In the genomic region with DNA sequence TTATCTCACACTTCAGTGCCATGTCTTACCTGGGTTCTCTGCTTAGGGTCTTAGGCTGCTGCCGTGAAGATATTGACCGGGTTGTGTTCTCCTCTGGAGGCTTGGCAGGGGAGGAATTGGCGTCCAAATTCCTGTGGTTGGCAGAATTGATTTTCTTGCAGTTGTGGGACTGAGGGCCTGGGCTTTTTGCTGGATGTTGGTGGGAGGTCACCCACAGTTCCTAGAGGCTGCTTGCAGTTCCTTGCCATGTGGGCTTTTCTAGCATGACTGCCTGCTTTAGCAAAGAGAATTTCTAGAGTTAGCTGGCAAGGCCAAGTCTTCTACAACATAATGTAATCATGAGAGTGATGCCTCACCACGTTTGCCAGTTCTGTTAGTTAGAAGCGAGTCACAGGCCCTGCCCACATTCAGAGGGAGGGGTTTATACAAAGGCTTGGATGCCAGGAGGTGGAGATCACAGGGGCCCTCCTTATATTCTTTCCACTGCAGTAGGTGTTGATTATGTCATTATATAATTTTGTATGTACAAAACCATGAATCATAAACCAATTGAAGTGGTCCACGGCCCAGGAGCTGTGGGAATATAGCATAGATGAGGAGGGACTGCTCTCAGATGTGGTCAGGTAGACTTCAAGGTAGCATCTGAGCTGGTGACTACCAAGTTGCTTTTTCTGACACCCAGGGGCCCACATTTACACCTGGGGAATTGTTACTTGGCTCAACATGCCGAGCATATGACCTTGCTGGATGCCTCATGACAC, we compare ENCODE assay signal across 13 cellular contexts. TPM values are rescaled to one million over a fixed set of nuclear protein-coding genes. Genes with fewer than 3 reads are reported as not detected.
DNase-seq lines count a peak whose midpoint lies in the region; ATAC-seq and TF ChIP-seq lines count a peak whose summit lies in the region.
"Had no signal": no experiment of that assay in that cellular context is flagged by ENCODE, and none has a peak within 500 bp of the region (broad histone marks: within the 10 kb centered on the region; RNA-seq: fewer than 3 reads in every experiment).

No MANE protein-coding gene starts in this region.

- TF ChIP-seq CTCF in RWPE2 (IDR thresholded peaks at IDR 0.05; ENCODE audit: poor library complexity, severe bottlenecking) (no peak), BE2C (IDR thresholded peaks at IDR 0.05; ENCODE audit: low read depth, low read length) (no peak)

- H3K4me1 ChIP-seq in RWPE2 (ENCODE audit: insufficient read depth, poor library complexity, severe bottlenecking): no peaks in the 10 kb centered on the region
- no peaks in the 10 kb centered on the region for H3K4me1 ChIP-seq in BE2C
- H3K4me1 ChIP-seq: Caco-2, tibial nerve had no signal

- H3K27ac ChIP-seq in RWPE2 (ENCODE audit: poor library complexity, severe bottlenecking): no peak overlapping the region
- H3K27ac ChIP-seq: tibial nerve had no signal

- no peaks in the 10 kb centered on the region for H3K27me3 ChIP-seq in RWPE2 (ENCODE audit: insufficient read depth, poor library complexity, severe bottlenecking)
- no peaks in the 10 kb centered on the region for H3K27me3 ChIP-seq in BE2C

- in situ Hi-C loops in Caki2 (cut with HindIII; ENCODE audit: low pct_unique_long_range_greater_than_20kb, low sequenced_read_pairs): no loop called here

- H3K4me3 ChIP-seq in RWPE2 (ENCODE audit: severe bottlenecking) (no peak overlapping the region), BE2C (ENCODE audit: low read depth, low read length) (no peak overlapping the region)
- H3K4me3 ChIP-seq: tibial nerve had no signal

- peak; percentile 26 for DNase-seq in AG08395 (ENCODE audit: low spot score)
- DNase-seq in Caki2 (ENCODE audit: low read depth): peak; percentile 4
- DNase-seq in RWPE2 (ENCODE audit: low spot score): no peak
- peak; percentile 42 for DNase-seq in iris pigment epithelial cell (ENCODE audit: low read depth)
- no peak for DNase-seq in HT-29 (ENCODE audit: low spot score)
- DNase-seq in BE2C: no peak
- DNase-seq in GM19238 (ENCODE audit: insufficient read length, low spot score): no peak
- DNase-seq: Caco-2; effector memory CD4-positive, alpha-beta T cell; left colon; NCI-H2171 had no signal

- ATAC-seq in RWPE2 (ENCODE audit: low read depth) (peak; percentile 33; the same call in 1 of the 3 replicates), HG03460 (IDR thresholded peaks at IDR 0.05; ENCODE audit: unreplicated experiment) (no peak)

- no peaks in the 10 kb centered on the region for H3K9me3 ChIP-seq in RWPE2 (ENCODE audit: severe bottlenecking)
- no peaks in the 10 kb centered on the region for H3K9me3 ChIP-seq in BE2C
- H3K9me3 ChIP-seq: Caco-2 had no signal

- H3K36me3 ChIP-seq in RWPE2 (ENCODE audit: low read depth) (no peaks in the 10 kb centered on the region), BE2C (no peaks in the 10 kb centered on the region)
- H3K36me3 ChIP-seq: tibial nerve had no signal

RNA-seq across cellular contexts. Expression of a gene that starts 6.6 kb away (rescaled TPM):
- total RNA-seq in Caki2 (2014; rRNA removed; shearing (Covaris generic); ENCODE audit: low replicate concordance): not detected in 2 replicates
- total RNA-seq in HT-29 (2014; rRNA removed; shearing (Covaris generic)): not detected in 2 replicates
- polyA plus RNA-seq in BE2C (2012; ENCODE audit: insufficient read depth, insufficient read length, low read depth): 0.49 TPM
- total RNA-seq: Caco-2, left colon had no signal

RNA-seq across cellular contexts. Expression of a gene that starts 31.5 kb away (rescaled TPM):
- total RNA-seq in Caki2 (2014; rRNA removed; shearing (Covaris generic); ENCODE audit: low replicate concordance): 1.3 and 3.2 TPM in 2 replicates
- total RNA-seq in HT-29 (2014; rRNA removed; shearing (Covaris generic)): not detected in 2 replicates
- 15.5 TPM for polyA plus RNA-seq in BE2C (2012; ENCODE audit: insufficient read depth, insufficient read length, low read depth)
- total RNA-seq: Caco-2 had no signal

RNA-seq across cellular contexts. Expression of a gene that starts 48.3 kb away (rescaled TPM):
- total RNA-seq in Caki2 (2014; rRNA removed; shearing (Covaris generic); ENCODE audit: low replicate concordance): not detected in 2 replicates
- not detected in 2 replicates for total RNA-seq in HT-29 (2014; rRNA removed; shearing (Covaris generic))
- not detected for polyA plus RNA-seq in BE2C (2012; ENCODE audit: insufficient read depth, insufficient read length, low read depth)
- total RNA-seq: Caco-2, left colon, tibial nerve had no signal

Comparison
In these comparisons a context has a peak if more than half of its experiments do, and no peak if none do; other contexts are left out.
1. DNase-seq: peak in AG08395 (single experiment), Caki2 (single experiment) and iris pigment epithelial cell (single experiment); none in RWPE2 (single experiment), HT-29 (single experiment), BE2C (single experiment) and GM19238 (single experiment).